Comparison of ENCODE assay signal across 9 cellular contexts in genomic region chrX:119758682-119759332, GRCh38. TPM values are rescaled to one million over a fixed set of nuclear protein-coding genes. Genes with fewer than 3 reads are reported as not detected.
DNase-seq lines count a peak whose midpoint lies in the region; ATAC-seq, FAIRE-seq and TF ChIP-seq lines count a peak whose summit lies in the region.
"Had no signal": no experiment of that assay in that cellular context is flagged by ENCODE, and none has a peak within 500 bp of the region (broad histone marks: within the 10 kb centered on the region; RNA-seq: fewer than 3 reads in every experiment).

No MANE protein-coding gene starts in this region.

- no peaks in the 10 kb centered on the region for H4K20me1 ChIP-seq in Karpas-422 (ENCODE audit: insufficient read depth, low read depth, low read length)

- POLR2A ChIA-PET in BJ (lab: Charles Lee), result interaction anchor here (0.7 to 0.9 kb wide), 2 partner anchors 9 to 157 kb away, joined by 3 to 5 read pairs; no protein-coding TSS in a partner anchor

- no peak overlapping the region for H2AFZ ChIP-seq in Karpas-422 (ENCODE audit: low read length)

- no peaks in the 10 kb centered on the region for H3K79me2 ChIP-seq in Karpas-422 (ENCODE audit: low read length)

- intact Hi-C loops in heart left ventricle (cut with DNase I), result no loop called here

- H3K4me3 ChIP-seq in BJ (ENCODE audit: low read depth, low read length) (peak overlapping the region; percentile 47), Karpas-422 (ENCODE audit: low read length) (peak overlapping the region; percentile 51; the same call in 1 of the 2 replicates), heart left ventricle (peak overlapping the region; percentile 29 to 67 (median 48)), retinal pigment epithelial cell (ENCODE audit: low read length) (peak overlapping the region; percentile 37)

- TF ChIP-seq CTCF in BJ (IDR thresholded peaks at IDR 0.05; ENCODE audit: insufficient read depth, low read depth, low read length), result no peak
- no peak for TF ChIP-seq CTCF in heart left ventricle (IDR thresholded peaks at IDR 0.05)
- TF ChIP-seq CTCF in retinal pigment epithelial cell (conservative IDR thresholded peaks at IDR 0.05; ENCODE audit: low read depth, low read length), result no peak

- no peak overlapping the region for H3K27ac ChIP-seq in Karpas-422 (ENCODE audit: low read length)
- H3K27ac ChIP-seq in heart left ventricle, result peak overlapping the region in 1 of 12 donors; percentile 69

- no peak for TF ChIP-seq POLR2A in heart left ventricle (IDR thresholded peaks at IDR 0.05)
- no peak for TF ChIP-seq POLR2A in GM12892 (IDR thresholded peaks at IDR 0.05; ENCODE audit: low read depth, low read length)

- no peaks in the 10 kb centered on the region for H3K9me2 ChIP-seq in Karpas-422 (replicated peaks; ENCODE audit: insufficient read depth, low read length)

- no peak for FAIRE-seq in GM12892 (lab: Jason Lieb, UNC)
- FAIRE-seq: islet of Langerhans had no signal

- no peaks in the 10 kb centered on the region for H3K9me3 ChIP-seq in Karpas-422 (ENCODE audit: low read length)
- H3K9me3 ChIP-seq in heart left ventricle, result no peaks in the 10 kb centered on the region

- peaks cover 25% of the 10 kb centered on the region for H3K4me1 ChIP-seq in Karpas-422 (ENCODE audit: low read length)
- peaks cover 0 to 43% (median 0%) of the 10 kb centered on the region in 12 donors for H3K4me1 ChIP-seq in heart left ventricle

- CTCF ChIA-PET in BJ (lab: Yijun Ruan, JAX), result interaction anchor here (0.6 to 1.9 kb wide), 7 partner anchors 10 to 242 kb away, joined by 3 to 7 read pairs (median 4); partner anchors contain the start of gene SEPTIN6

- H3K36me3 ChIP-seq in BJ (ENCODE audit: control insufficient read depth, insufficient read depth, low read length) (no peaks in the 10 kb centered on the region), Karpas-422 (ENCODE audit: insufficient read depth, low read length) (no peaks in the 10 kb centered on the region), heart left ventricle (no peaks in the 10 kb centered on the region)

- H3K4me2 ChIP-seq in Karpas-422 (ENCODE audit: low read depth, low read length, poor library complexity, severe bottlenecking), result peak overlapping the region; percentile 54

- peak overlapping the region; percentile 35; the same call in 1 of the 2 replicates for H3K9ac ChIP-seq in Karpas-422 (ENCODE audit: low read length)

- no peaks in the 10 kb centered on the region for H3K27me3 ChIP-seq in BJ (ENCODE audit: control insufficient read depth, insufficient read depth, low read length)
- H3K27me3 ChIP-seq in Karpas-422 (ENCODE audit: low read length), result no peaks in the 10 kb centered on the region
- H3K27me3 ChIP-seq in heart left ventricle, result peaks cover 0 to 21% (median 0%) of the 10 kb centered on the region in 9 donors

- DNase-seq in BJ (ENCODE audit: low read depth) (no peak), Karpas-422 (no peak), heart left ventricle (peak in 3 of 5 donors; percentile 33 to 61 (median 34)), retinal pigment epithelial cell (ENCODE audit: low read depth) (no peak), GM12892 (ENCODE audit: insufficient read length) (no peak), DMS114 treated with DMSO at 0.1 percent for 48 hours (lab: John Stamatoyannopoulos, UW; ENCODE audit: unreplicated experiment) (no peak), GDM1 (lab: John Stamatoyannopoulos, UW) (no peak)
- DNase-seq in activated effector memory CD4-positive, alpha-beta T cell treated with Interleukin-2 at 50 U/mL for 16 hours, result peak; percentile 2

- peak in 3 of 4 donors; percentile 36 to 52 (median 44) for ATAC-seq in heart left ventricle

- WGBS in heart left ventricle, 4 donors, result 1 to 28% (median 14%) methylated on average over 43 to 70 of the region's 71 CpGs

RNA-seq across cellular contexts. Expression of gene SOWAHD, which starts 0.4 kb away (rescaled TPM):
- polyA plus RNA-seq in BJ (2011; rRNA removed) (0.39 and 0.60 TPM in 2 replicates), heart left ventricle (under 1 TPM; 0.17 to 0.19 TPM)
- polyA minus RNA-seq in BJ (2011; rRNA and poly(A)+ RNA removed), result 0.26 TPM in 1 of 2 replicates, not detected in the other
- total RNA-seq in Karpas-422 (2014; rRNA removed; shearing (Covaris generic); ENCODE audit: low replicate concordance), result not detected in 2 replicates
- 1 to 10 TPM in 1 of 9 donors, under 1 TPM in 3, not detected in 5; 0.15 to 2.1 (median 0.45) TPM for total RNA-seq in heart left ventricle
- 0.89 TPM for polyA plus RNA-seq in GM12892 (2012; ENCODE audit: missing spikeins)

RNA-seq across cellular contexts. Expression of gene RPL39, which starts 32.6 kb away (rescaled TPM):
- polyA plus RNA-seq in BJ (2011; rRNA removed) (935 and 2,139 TPM in 2 replicates), heart left ventricle (1,000 to 10,000 TPM; 3,082 to 4,859 TPM)
- 94.1 and 101 TPM in 2 replicates for polyA minus RNA-seq in BJ (2011; rRNA and poly(A)+ RNA removed)
- total RNA-seq in Karpas-422 (2014; rRNA removed; shearing (Covaris generic); ENCODE audit: low replicate concordance), result 1,763 and 3,006 TPM in 2 replicates
- total RNA-seq in heart left ventricle, result 1,000 to 10,000 TPM in 8 of 9 donors, 100 to 1,000 TPM in 1; 933 to 1,886 (median 1,201) TPM
- polyA plus RNA-seq in GM12892 (2012; ENCODE audit: missing spikeins), result 9,006 TPM

Comparison
In these comparisons a context has a peak if more than half of its experiments do, and no peak if none do; other contexts are left out.
1. DNase-seq: peak in activated effector memory CD4-positive, alpha-beta T cell treated with Interleukin-2 at 50 U/mL for 16 hours (single experiment) and heart left ventricle (3 of 5); none in BJ (single experiment), Karpas-422 (single experiment), retinal pigment epithelial cell (single experiment), GM12892 (single experiment), DMS114 treated with DMSO at 0.1 percent for 48 hours (single experiment) and GDM1 (single experiment).
2. Peak in every context shown above with its lines, with median percentiles within 50 percentile points of each other: H3K4me3 ChIP-seq.